Comparison of ENCODE assay signal across 31 cellular contexts in genomic region chr1:153389394-153389793, GRCh38. TPM values are rescaled to one million over a fixed set of nuclear protein-coding genes. Genes with fewer than 3 reads are reported as not detected.
"Had no signal": no experiment of that assay in that cellular context is flagged by ENCODE, and none has a peak within 500 bp of the region (broad histone marks: within the 10 kb centered on the region; RNA-seq: fewer than 3 reads in every experiment).

No MANE protein-coding gene starts in this region.

- H3K36me3 ChIP-seq: gastroesophageal sphincter, transverse colon, uterus had no signal

- H3K4me3 ChIP-seq: gastroesophageal sphincter, hepatocyte, mucosa of descending colon, testis, transverse colon, uterus had no signal

- H3K27me3 ChIP-seq: hepatocyte, testis, transverse colon, uterus had no signal

- H3K9me3 ChIP-seq: gastroesophageal sphincter, mucosa of descending colon, testis, transverse colon, uterus had no signal

- ATAC-seq: activated CD8-positive, alpha-beta T cell treated with anti-CD3 and anti-CD28 coated beads for 36 hours; activated naive CD8-positive, alpha-beta T cell treated with anti-CD3 and anti-CD28 coated beads, Interleukin-2, amount 50 U/mL, for 24 hours; gastroesophageal sphincter; left cardiac atrium; left ventricle myocardium superior; natural killer cell treated with Interleukin-12 subunit alpha and Interleukin-12 subunit beta and Interleukin-15 and Interleukin-18, amount 100 ng/mL, for 72 hours; right cardiac atrium; stimulated activated naive CD8-positive, alpha-beta T cell treated with anti-CD3 and anti-CD28 coated beads, Interleukin-15, Interleukin-2, amounts not matched to agents 100 U/mL and 50 U/mL, for 24 hours; T-helper 17 cell; WTC11 had no signal

- H3K27ac ChIP-seq: epithelial cell of prostate, gastroesophageal sphincter, hepatocyte, testis, transverse colon, uterus had no signal

- DNase-seq: activated CD4-positive, alpha-beta T cell treated with anti-CD3 and anti-CD28 coated beads for 1 hour; activated CD4-positive, alpha-beta T cell treated with anti-CD3 and anti-CD28 coated beads, Interleukin-2, amount 10 ng/mL, durations not matched to agents 7 days and 5 days; activated CD8-positive, alpha-beta T cell treated with anti-CD3 and anti-CD28 coated beads for 36 hours; activated naive CD8-positive, alpha-beta T cell treated with anti-CD3 and anti-CD28 coated beads, Interleukin-2, amount 50 U/mL, for 24 hours; activated T-cell treated with anti-CD3 and anti-CD28 coated beads, Interleukin-2, amount 50 U/mL, for 48 hours; amygdala; central memory CD4-positive, alpha-beta T cell; effector CD4-positive, alpha-beta T cell; left cardiac atrium; left ventricle myocardium superior; mucosa of descending colon; posterior cingulate gyrus; stimulated activated CD4-positive, alpha-beta T cell treated with anti-CD3 and anti-CD28 coated beads, Interleukin-12 subunit alpha, Interleukin-12 subunit beta, amount 100 ng/mL, for 4 hours; stimulated activated CD4-positive, alpha-beta T cell treated with anti-CD3 and anti-CD28 coated beads, Interleukin-4, amount 100 ng/mL, for 1 hour; stimulated activated naive CD8-positive, alpha-beta T cell treated with anti-CD3 and anti-CD28 coated beads, Interleukin-15, Interleukin-2, amounts not matched to agents 100 U/mL and 50 U/mL, for 24 hours; T-helper 17 cell; T1000; testis; transverse colon; uterus had no signal

- H3K4me1 ChIP-seq: gastroesophageal sphincter, testis, transverse colon, uterus had no signal

RNA-seq across cellular contexts. Expression of gene S100A8, which starts 1.5 kb away (rescaled TPM):
- total RNA-seq: activated CD4-positive, alpha-beta T cell treated with anti-CD3 and anti-CD28 coated beads, Interleukin-2, amount 10 ng/mL, durations not matched to agents 7 days and 5 days; activated CD8-positive, alpha-beta T cell treated with anti-CD3 and anti-CD28 coated beads for 36 hours; activated T-helper 2 cell treated with anti-CD3 and anti-CD28 coated beads, Interferon-gamma antibody, Interleukin-2, Interleukin-4, amounts not matched to agents 10 μg/mL and 5 μg/mL and 100 μg/mL, durations not matched to agents 14 hours and 24 hours and 36 hours; fibroblast of lung; fibroblast of villous mesenchyme; myocyte; osteoblast; WTC11 had no signal

RNA-seq across cellular contexts. Expression of gene S100A12, which starts 14.0 kb away (rescaled TPM):
- total RNA-seq: activated CD4-positive, alpha-beta T cell treated with anti-CD3 and anti-CD28 coated beads, Interleukin-2, amount 10 ng/mL, durations not matched to agents 7 days and 5 days; activated CD8-positive, alpha-beta T cell treated with anti-CD3 and anti-CD28 coated beads for 36 hours; activated T-helper 2 cell treated with anti-CD3 and anti-CD28 coated beads, Interferon-gamma antibody, Interleukin-2, Interleukin-4, amounts not matched to agents 10 μg/mL and 5 μg/mL and 100 μg/mL, durations not matched to agents 14 hours and 24 hours and 36 hours; fibroblast of lung; fibroblast of villous mesenchyme; hepatocyte; myocyte; natural killer cell treated with Interleukin-12 subunit alpha and Interleukin-12 subunit beta and Interleukin-15 and Interleukin-18, amount 100 ng/mL, for 72 hours; osteoblast; testis; transverse colon; WTC11 had no signal

RNA-seq across cellular contexts. Expression of gene S100A7A, which starts 26.9 kb away (rescaled TPM):
- total RNA-seq: activated CD4-positive, alpha-beta T cell treated with anti-CD3 and anti-CD28 coated beads, Interleukin-2, amount 10 ng/mL, durations not matched to agents 7 days and 5 days; activated CD8-positive, alpha-beta T cell treated with anti-CD3 and anti-CD28 coated beads for 36 hours; activated T-helper 2 cell treated with anti-CD3 and anti-CD28 coated beads, Interferon-gamma antibody, Interleukin-2, Interleukin-4, amounts not matched to agents 10 μg/mL and 5 μg/mL and 100 μg/mL, durations not matched to agents 14 hours and 24 hours and 36 hours; fibroblast of lung; fibroblast of villous mesenchyme; hepatocyte; left cardiac atrium; left ventricle myocardium superior; mucosa of descending colon; myocyte; natural killer cell treated with Interleukin-12 subunit alpha and Interleukin-12 subunit beta and Interleukin-15 and Interleukin-18, amount 100 ng/mL, for 72 hours; osteoblast; right cardiac atrium; T-helper 17 cell; testis; transverse colon; uterus; WTC11 had no signal

RNA-seq across cellular contexts. Expression of gene S100A9, which starts 31.7 kb away (rescaled TPM):
- total RNA-seq: activated CD8-positive, alpha-beta T cell treated with anti-CD3 and anti-CD28 coated beads for 36 hours; activated T-helper 2 cell treated with anti-CD3 and anti-CD28 coated beads, Interferon-gamma antibody, Interleukin-2, Interleukin-4, amounts not matched to agents 10 μg/mL and 5 μg/mL and 100 μg/mL, durations not matched to agents 14 hours and 24 hours and 36 hours; fibroblast of lung; fibroblast of villous mesenchyme; myocyte had no signal

RNA-seq across cellular contexts. Expression of gene PGLYRP4, which starts 40.8 kb away (rescaled TPM):
- total RNA-seq: activated CD4-positive, alpha-beta T cell treated with anti-CD3 and anti-CD28 coated beads, Interleukin-2, amount 10 ng/mL, durations not matched to agents 7 days and 5 days; activated CD8-positive, alpha-beta T cell treated with anti-CD3 and anti-CD28 coated beads for 36 hours; activated T-helper 2 cell treated with anti-CD3 and anti-CD28 coated beads, Interferon-gamma antibody, Interleukin-2, Interleukin-4, amounts not matched to agents 10 μg/mL and 5 μg/mL and 100 μg/mL, durations not matched to agents 14 hours and 24 hours and 36 hours; fibroblast of lung; fibroblast of villous mesenchyme; gastroesophageal sphincter; hepatocyte; left cardiac atrium; left ventricle myocardium superior; mucosa of descending colon; myocyte; natural killer cell treated with Interleukin-12 subunit alpha and Interleukin-12 subunit beta and Interleukin-15 and Interleukin-18, amount 100 ng/mL, for 72 hours; osteoblast; right cardiac atrium; T-helper 17 cell; transverse colon; uterus; WTC11 had no signal
